ENCODE assay signal across 8 cellular contexts in genomic region chr1:31772669-31773248, GRCh38. TPM values are rescaled to one million over a fixed set of nuclear protein-coding genes. Genes with fewer than 3 reads are reported as not detected.
DNase-seq lines count a peak whose midpoint lies in the region; ATAC-seq, FAIRE-seq and TF ChIP-seq lines count a peak whose summit lies in the region.

No MANE protein-coding gene starts in this region.

- no peaks in the 10 kb centered on the region for H3K36me3 ChIP-seq in CD4-positive, alpha-beta memory T cell (ENCODE audit: insufficient read depth, low read length)
- H3K36me3 ChIP-seq in OCI-LY7 (ENCODE audit: insufficient read depth, low read length) (no peaks in the 10 kb centered on the region), esophagus squamous epithelium (no peaks in the 10 kb centered on the region), pancreas (no peaks in the 10 kb centered on the region), SJCRH30 (no peaks in the 10 kb centered on the region)

- POLR2A ChIA-PET in CD4-positive, alpha-beta memory T cell (lab: Charles Lee; ENCODE audit: partially characterized antibody) = no interaction called here
- POLR2A ChIA-PET in OCI-LY7 (lab: Charles Lee) = no interaction called here

- TF ChIP-seq POLR2A in esophagus squamous epithelium (IDR thresholded peaks at IDR 0.05) = no peak

- no peaks in the 10 kb centered on the region for H3K79me2 ChIP-seq in OCI-LY7 (ENCODE audit: insufficient read depth, low read depth, low read length)

- peaks cover 39% of the 10 kb centered on the region for H3K4me1 ChIP-seq in CD4-positive, alpha-beta memory T cell (ENCODE audit: insufficient read depth, low read length)
- H3K4me1 ChIP-seq in OCI-LY7 (ENCODE audit: insufficient read depth, low read length, poor library complexity, severe bottlenecking) = peaks cover 32% of the 10 kb centered on the region
- peaks cover 13 to 26% (median 14%) of the 10 kb centered on the region in 3 donors for H3K4me1 ChIP-seq in esophagus squamous epithelium
- peaks cover 0 to 7% (median 6%) of the 10 kb centered on the region in 3 donors for H3K4me1 ChIP-seq in pancreas
- H3K4me1 ChIP-seq in SJCRH30 = peaks cover 14% of the 10 kb centered on the region; the same call in 1 of the 2 replicates

- no peaks in the 10 kb centered on the region for H3K9me2 ChIP-seq in OCI-LY7 (ENCODE audit: insufficient read depth, low read length)

- H3K27ac Mint-ChIP-seq in CD4-positive, alpha-beta memory T cell = peak overlapping the region in 6 of 7 donors; percentile 30 to 93 (median 84)

- H3K27me3 Mint-ChIP-seq in CD4-positive, alpha-beta memory T cell = peaks cover 16 to 28% of the 10 kb centered on the region in 2 donors

- H3K36me3 Mint-ChIP-seq in CD4-positive, alpha-beta memory T cell = no peaks in the 10 kb centered on the region

- no TSS peak for BruUV-seq in OCI-LY7 (replicated peaks; lab: Mats Ljungman, UMichigan)

- no peak for TF ChIP-seq CTCF in OCI-LY7 (conservative IDR thresholded peaks at IDR 0.05; ENCODE audit: low read length)
- no peak for TF ChIP-seq CTCF in esophagus squamous epithelium (IDR thresholded peaks at IDR 0.05)
- no peak for TF ChIP-seq CTCF in pancreas (IDR thresholded peaks at IDR 0.05)

- peak in 1 of 5 donors; percentile 15 for DNase-seq in CD4-positive, alpha-beta memory T cell
- DNase-seq in OCI-LY7 (ENCODE audit: low spot score) = no peak
- DNase-seq in esophagus squamous epithelium (lab: John Stamatoyannopoulos, UW) = no peak
- DNase-seq in pancreas = peak in 1 of 6 donors; percentile 54
- DNase-seq in superior temporal gyrus (ENCODE audit: extremely low spot score) = no peak
- no peak for DNase-seq in SJCRH30
- DNase-seq in NCI-H2171 (lab: John Stamatoyannopoulos, UW) = no peak
- no peak for DNase-seq in posterior vena cava (ENCODE audit: low spot score)

- peak overlapping the region; percentile 61; the same call in 1 of the 2 replicates for H3K4me2 ChIP-seq in OCI-LY7 (ENCODE audit: low read length)

- whole genome bisulfite sequencing in esophagus squamous epithelium, 2 donors = 83% methylated on average over 1 of the region's 49 CpGs; no CpG with 5 or more reads in 1 of the 2 donors
- 8 to 12% methylated on average over 45 to 49 of the region's 49 CpGs for WGBS in pancreas, 2 donors

- peak overlapping the region; percentile 48 for H3K4me3 ChIP-seq in CD4-positive, alpha-beta memory T cell (ENCODE audit: low read length in 2 of 2)
- H3K4me3 ChIP-seq in OCI-LY7 (ENCODE audit: low read depth, low read length, poor library complexity, severe bottlenecking) (peak overlapping the region; percentile 49), esophagus squamous epithelium (peak overlapping the region in 3 of 4 donors; percentile 26 to 57 (median 33)), pancreas (peak overlapping the region in 2 of 4 donors; percentile 4 to 30), SJCRH30 (no peak overlapping the region)

- H3K9me3 ChIP-seq in CD4-positive, alpha-beta memory T cell (ENCODE audit: control insufficient read depth in 1 of 2, low read length in 2 of 2) = no peaks in the 10 kb centered on the region
- H3K9me3 ChIP-seq in OCI-LY7 (ENCODE audit: low read length) = no peaks in the 10 kb centered on the region
- H3K9me3 ChIP-seq in esophagus squamous epithelium = no peaks in the 10 kb centered on the region
- no peaks in the 10 kb centered on the region for H3K9me3 ChIP-seq in pancreas
- H3K9me3 ChIP-seq in SJCRH30 (replicated peaks) = no peaks in the 10 kb centered on the region

- intact Hi-C loops in CD4-positive, alpha-beta memory T cell (cut with micrococcal nuclease) = loop anchor here (1.0 kb wide), 1 partner anchor 10 kb away; no protein-coding TSS in a partner anchor
- intact Hi-C loops in OCI-LY7 (cut with micrococcal nuclease; ENCODE audit: unreplicated experiment) (no loop called here), esophagus squamous epithelium (cut with DNase I) (no loop called here), pancreas (cut with DNase I) (no loop called here), posterior vena cava (cut with DNase I) (loop anchor here in 1 of 2 donors (10.0 kb wide), 1 partner anchor 208 kb away; no protein-coding TSS in a partner anchor)

- H3K4me1 Mint-ChIP-seq in CD4-positive, alpha-beta memory T cell = peaks cover 34 to 51% (median 39%) of the 10 kb centered on the region in 4 donors

- no peaks in the 10 kb centered on the region for H3K9me3 Mint-ChIP-seq in CD4-positive, alpha-beta memory T cell

- no peak overlapping the region for H2AFZ ChIP-seq in OCI-LY7 (ENCODE audit: low read length)

- no peak for FAIRE-seq in pancreas (lab: Jason Lieb, UNC)

- CTCF ChIA-PET in CD4-positive, alpha-beta memory T cell (lab: Charles Lee; ENCODE audit: partially characterized antibody) = interaction anchor here (1.0 to 1.1 kb wide), 2 partner anchors 10 to 16 kb away, joined by 3 read pairs; no protein-coding TSS in a partner anchor
- CTCF ChIA-PET in OCI-LY7 (lab: Charles Lee; ENCODE audit: unreplicated experiment) = no interaction called here

- peak in 3 of 4 donors; percentile 23 to 47 (median 30) for ATAC-seq in pancreas

- peak overlapping the region; percentile 85 to 97 (median 90) for H3K4me3 Mint-ChIP-seq in CD4-positive, alpha-beta memory T cell

- H3K27ac ChIP-seq in CD4-positive, alpha-beta memory T cell (ENCODE audit: low read depth, low read length) = no peak overlapping the region
- no peak overlapping the region for H3K27ac ChIP-seq in OCI-LY7 (ENCODE audit: low read depth, low read length, poor library complexity, severe bottlenecking)
- no peak overlapping the region for H3K27ac ChIP-seq in esophagus squamous epithelium
- no peak overlapping the region for H3K27ac ChIP-seq in pancreas
- H3K27ac ChIP-seq in SJCRH30 = no peak overlapping the region

- no peaks in the 10 kb centered on the region for H4K20me1 ChIP-seq in OCI-LY7 (ENCODE audit: insufficient read depth, low read length)

- peaks cover 16% of the 10 kb centered on the region for H3K27me3 ChIP-seq in CD4-positive, alpha-beta memory T cell (ENCODE audit: insufficient read depth, low read length)
- H3K27me3 ChIP-seq in esophagus squamous epithelium (peaks cover 0 to 87% (median 20%) of the 10 kb centered on the region in 4 donors), pancreas (peaks cover 0 to 24% (median 2%) of the 10 kb centered on the region in 4 donors), SJCRH30 (peaks cover 6% of the 10 kb centered on the region)

RNA-seq across cellular contexts. Expression of gene ADGRB2, which starts 8.6 kb away (rescaled TPM):
- 1 to 10 TPM; 1.5 to 2.0 TPM for total RNA-seq in CD4-positive, alpha-beta memory T cell
- polyA plus RNA-seq in CD4-positive, alpha-beta memory T cell = under 1 TPM in 1 of 2 donors, not detected in 1; 0.55 TPM
- 4.0 and 4.1 TPM in 2 replicates for total RNA-seq in OCI-LY7 (2014; rRNA removed; shearing (Covaris generic))
- total RNA-seq in OCI-LY7 (2022) (11.4 and 11.5 TPM in 2 replicates), esophagus squamous epithelium (1 to 10 TPM in 2 of 4 donors, under 1 TPM in 2; 0.18 to 2.1 (median 0.86) TPM), pancreas (1 to 10 TPM in 1 of 6 donors, under 1 TPM in 5; 0.12 to 1.3 (median 0.43) TPM), posterior vena cava (1 to 10 TPM; 3.8 to 5.3 TPM)
- under 1 TPM; 0.23 to 0.49 TPM for polyA plus RNA-seq in pancreas
- 0.73 and 1.1 TPM in 2 replicates for total RNA-seq in SJCRH30 (2014; rRNA removed; shearing (Covaris generic))

RNA-seq across cellular contexts. Expression of gene SPOCD1, which starts 43.1 kb away (rescaled TPM):
- total RNA-seq in CD4-positive, alpha-beta memory T cell = under 1 TPM; 0.61 to 0.94 TPM
- not detected for polyA plus RNA-seq in CD4-positive, alpha-beta memory T cell
- total RNA-seq in OCI-LY7 (2014; rRNA removed; shearing (Covaris generic)) = 0.60 and 0.85 TPM in 2 replicates
- total RNA-seq in OCI-LY7 (2022) (1.0 and 1.1 TPM in 2 replicates), esophagus squamous epithelium (under 1 TPM in 3 of 4 donors, not detected in 1; 0.18 to 0.40 (median 0.38) TPM), pancreas (under 1 TPM in 3 of 6 donors, not detected in 3; 0.06 to 0.69 (median 0.15) TPM), posterior vena cava (10 to 100 TPM; 13.5 to 23.0 TPM)
- under 1 TPM in 1 of 2 donors, not detected in 1; 0.16 TPM for polyA plus RNA-seq in pancreas
- 0.05 and 0.16 TPM in 2 replicates for total RNA-seq in SJCRH30 (2014; rRNA removed; shearing (Covaris generic))

Comparison
In these comparisons a context has a peak if more than half of its experiments do, and no peak if none do; other contexts are left out.
1. RNA of gene SPOCD1, which starts 43.1 kb away (total RNA-seq): 13.5 to 23.0 TPM in posterior vena cava; 0.60 to 1.1 TPM in OCI-LY7, 0.61 to 0.94 TPM in CD4-positive, alpha-beta memory T cell, 0.18 to 0.40 TPM in esophagus squamous epithelium, 0.05 to 0.16 TPM in SJCRH30 and 0.06 to 0.69 TPM in pancreas; every median in the first group is over 4 times any median in the second.